ENCODE assay signal across 26 cellular contexts in the genomic region with DNA sequence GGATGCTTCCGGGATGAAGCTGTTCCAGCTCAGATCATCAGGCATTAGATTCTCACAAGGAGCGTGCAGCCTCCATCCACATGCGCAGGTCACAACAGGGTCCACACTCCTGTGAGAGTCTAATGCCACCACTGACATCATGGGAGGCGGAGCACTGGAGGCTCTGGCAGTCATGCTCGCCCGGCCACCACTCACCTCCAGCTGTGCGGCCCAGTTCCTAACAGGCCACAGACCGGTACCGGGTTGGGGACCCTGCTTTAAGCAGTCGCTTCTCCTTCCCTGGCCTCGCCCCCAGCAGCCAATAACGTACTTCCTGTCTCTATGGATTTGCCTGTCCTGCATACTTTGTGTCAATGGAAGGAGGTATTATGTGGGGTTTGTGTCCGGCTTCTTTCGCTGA.
"Had no signal": no experiment of that assay in that cellular context is flagged by ENCODE, and none has a peak within 500 bp of the region (broad histone marks: within the 10 kb centered on the region; RNA-seq: fewer than 3 reads in every experiment).

No MANE protein-coding gene starts in this region.

- H3K27me3 ChIP-seq: pancreas, tibial nerve, uterus had no signal

- H3K27ac Mint-ChIP-seq: mesothelial cell of epicardium; naive B cell; natural killer cell; nephron progenitor cell; neural progenitor cell; stimulated activated memory B cell treated with anti-CD40 and anti-IgM and Interleukin-4, amounts not matched to agents 10 μg/mL and 1 μg/mL and 100 μg/mL, for 72 hours; stimulated activated naive CD8-positive, alpha-beta T cell treated with anti-CD3 and anti-CD28 coated beads, Interleukin-15, amount 100 ng/mL, for 72 hours; type B pancreatic cell had no signal

- DNase-seq: hippocampal formation; left ventricle myocardium inferior; mesendoderm; naive B cell; natural killer cell; nephron progenitor cell; retina; sigmoid colon; small intestine; stimulated activated CD4-positive, alpha-beta T cell treated with anti-CD3 and anti-CD28 coated beads, Interleukin-1b, Interleukin-23, amount 100 ng/mL, for 48 hours; stimulated activated CD4-positive, alpha-beta T cell treated with anti-CD3 and anti-CD28 coated beads, Interleukin-2, amount 100 ng/mL, for 48 hours; stimulated activated CD4-positive, alpha-beta T cell treated with anti-CD3 and anti-CD28 coated beads, Interleukin-4, amount 100 ng/mL, for 4 hours; stimulated activated CD8-positive, alpha-beta memory T cell treated with anti-CD3 and anti-CD28 coated beads, Interleukin-4, amount 100 ng/mL, for 48 hours; stimulated activated naive CD4-positive, alpha-beta T cell treated with Interleukin-2 at 50 U/mL for 16 hours; stimulated activated naive CD8-positive, alpha-beta T cell treated with anti-CD3 and anti-CD28 coated beads, Interleukin-15, amount 100 ng/mL, for 72 hours; substantia nigra; uterus had no signal

- H3K9me3 ChIP-seq: pancreas, prostate gland, sigmoid colon, uterus had no signal

- H3K36me3 Mint-ChIP-seq: mesothelial cell of epicardium; naive B cell; natural killer cell; neural progenitor cell; stimulated activated memory B cell treated with anti-CD40 and anti-IgM and Interleukin-4, amounts not matched to agents 10 μg/mL and 1 μg/mL and 100 μg/mL, for 72 hours; type B pancreatic cell had no signal

- H3K4me2 ChIP-seq: neural progenitor cell had no signal

- H3K9me3 Mint-ChIP-seq: natural killer cell; stimulated activated memory B cell treated with anti-CD40 and anti-IgM and Interleukin-4, amounts not matched to agents 10 μg/mL and 1 μg/mL and 100 μg/mL, for 72 hours; stimulated activated naive CD8-positive, alpha-beta T cell treated with anti-CD3 and anti-CD28 coated beads, Interleukin-15, amount 100 ng/mL, for 72 hours had no signal

- H2AFZ ChIP-seq: neural progenitor cell had no signal

- H3K4me3 Mint-ChIP-seq: mesothelial cell of epicardium; naive B cell; natural killer cell; nephron progenitor cell; neural progenitor cell; stimulated activated memory B cell treated with anti-CD40 and anti-IgM and Interleukin-4, amounts not matched to agents 10 μg/mL and 1 μg/mL and 100 μg/mL, for 72 hours; stimulated activated naive CD8-positive, alpha-beta T cell treated with anti-CD3 and anti-CD28 coated beads, Interleukin-15, amount 100 ng/mL, for 72 hours; type B pancreatic cell had no signal

- H3K36me3 ChIP-seq: left ventricle myocardium inferior, neural progenitor cell, pancreas, prostate gland, sigmoid colon, tibial nerve, uterus had no signal

- H3K4me3 ChIP-seq: left ventricle myocardium inferior, lung, neural progenitor cell, pancreas, prostate gland, sigmoid colon, tibial nerve, uterus had no signal

- ATAC-seq: natural killer cell; pancreas; right cardiac atrium; stimulated activated naive CD8-positive, alpha-beta T cell treated with anti-CD3 and anti-CD28 coated beads, Interleukin-15, amount 100 ng/mL, for 72 hours had no signal

- H3K4me1 ChIP-seq: left ventricle myocardium inferior, neural progenitor cell, pancreas, prostate gland, sigmoid colon, tibial nerve, uterus had no signal

- H3K27ac ChIP-seq: left ventricle myocardium inferior, neural progenitor cell, pancreas, prostate gland, sigmoid colon, tibial nerve, uterus had no signal

- H3K4me1 Mint-ChIP-seq: mesothelial cell of epicardium; naive B cell; natural killer cell; nephron progenitor cell; neural progenitor cell; stimulated activated memory B cell treated with anti-CD40 and anti-IgM and Interleukin-4, amounts not matched to agents 10 μg/mL and 1 μg/mL and 100 μg/mL, for 72 hours; stimulated activated naive CD8-positive, alpha-beta T cell treated with anti-CD3 and anti-CD28 coated beads, Interleukin-15, amount 100 ng/mL, for 72 hours had no signal
